Comparison of ENCODE assay signal across 8 cellular contexts in the genomic region with DNA sequence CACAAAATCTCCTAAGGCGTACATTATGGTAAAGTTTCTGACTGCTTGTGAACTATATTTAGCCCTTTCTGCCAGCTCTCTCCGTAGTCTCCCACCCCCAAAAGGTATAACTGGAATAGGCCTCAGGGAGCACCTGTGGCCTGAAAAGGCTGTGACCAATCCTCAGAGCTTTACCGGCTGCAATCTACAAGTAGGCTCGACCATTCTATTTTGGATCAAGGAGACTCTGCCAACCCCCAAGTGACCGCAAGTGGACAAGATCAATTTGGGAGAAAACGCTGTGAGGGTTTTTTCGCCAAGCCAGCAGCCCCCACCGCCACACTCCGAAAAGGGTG. TPM values are rescaled to one million over a fixed set of nuclear protein-coding genes. Genes with fewer than 3 reads are reported as not detected.
DNase-seq lines count a peak whose midpoint lies in the region; ATAC-seq and TF ChIP-seq lines count a peak whose summit lies in the region.

No MANE protein-coding gene starts in this region.

- no peak for TF ChIP-seq CTCF in breast epithelium (IDR thresholded peaks at IDR 0.05)
- TF ChIP-seq CTCF in lung (IDR thresholded peaks at IDR 0.05; ENCODE audit: control extremely low read depth, extremely low read depth): no peak

- intact Hi-C loops in breast epithelium (cut with DNase I; ENCODE audit: low total_unique reads): no loop called here
- intact Hi-C loops in aorta (cut with DNase I): loop anchor here (5.0 kb wide), 3 partner anchors 40 to 80 kb away; a partner anchor contains a TSS

- no peak for TF ChIP-seq POLR2A in breast epithelium (IDR thresholded peaks at IDR 0.05)

- no peaks in the 10 kb centered on the region for H3K36me3 ChIP-seq in HUES6 (ENCODE audit: control insufficient read depth, insufficient read depth, low read length)
- no peaks in the 10 kb centered on the region for H3K36me3 ChIP-seq in breast epithelium
- no peaks in the 10 kb centered on the region for H3K36me3 ChIP-seq in lung (ENCODE audit: control insufficient read depth in 2 of 2, insufficient read depth in 2 of 2, low read length in 2 of 2)
- H3K36me3 ChIP-seq in aorta (ENCODE audit: control insufficient read depth in 1 of 2, insufficient read depth in 2 of 2, low read length in 1 of 2): no peaks in the 10 kb centered on the region

- H3K4me3 ChIP-seq in HUES6 (ENCODE audit: low read depth, low read length): peak overlapping the region; percentile 88
- peak overlapping the region; percentile 89 to 93 (median 93) for H3K4me3 ChIP-seq in breast epithelium
- H3K4me3 ChIP-seq in lung: peak overlapping the region; percentile 95
- H3K4me3 ChIP-seq in aorta (ENCODE audit: low read length in 2 of 2): peak overlapping the region; percentile 38 to 93

- peaks cover 31% of the 10 kb centered on the region for H3K4me1 ChIP-seq in HUES6 (ENCODE audit: control insufficient read depth, insufficient read depth, low read length)
- peaks cover 0 to 13% of the 10 kb centered on the region in 2 donors for H3K4me1 ChIP-seq in breast epithelium
- peaks cover 11 to 35% of the 10 kb centered on the region in 2 donors for H3K4me1 ChIP-seq in lung (ENCODE audit: control insufficient read depth in 2 of 2, insufficient read depth in 2 of 2, low read length in 2 of 2)
- H3K4me1 ChIP-seq in aorta (ENCODE audit: control insufficient read depth in 1 of 2, insufficient read depth in 2 of 2, low read length in 2 of 2): no peaks in the 10 kb centered on the region

- H3K9me3 ChIP-seq in HUES6 (ENCODE audit: control insufficient read depth, insufficient read depth, low read depth, low read length): no peaks in the 10 kb centered on the region
- no peaks in the 10 kb centered on the region for H3K9me3 ChIP-seq in breast epithelium
- H3K9me3 ChIP-seq in lung (ENCODE audit: control insufficient read depth in 2 of 2, insufficient read depth in 1 of 2, low read length in 1 of 2): no peaks in the 10 kb centered on the region
- H3K9me3 ChIP-seq in aorta (ENCODE audit: control insufficient read depth, low read length): no peaks in the 10 kb centered on the region

- in situ Hi-C loops in ACHN (cut with HindIII; ENCODE audit: low pct_ligation_motif_present, low pct_unique_long_range_greater_than_20kb, low sequenced_read_pairs): no loop called here

- peak overlapping the region; percentile 86 for H3K9ac ChIP-seq in HUES6 (ENCODE audit: low read length)

- DNase-seq in ACHN: peak; percentile 33
- no peak for DNase-seq in breast epithelium (ENCODE audit: low spot score in 2 of 2)
- DNase-seq in lung (ENCODE audit: low spot score): no peak
- no peak for DNase-seq in aorta
- no peak for DNase-seq in ecto neural progenitor cell (ENCODE audit: low spot score)

- ATAC-seq in lung (ENCODE audit: insufficient read depth, low FRiP score) (no peak), aorta (ENCODE audit: low FRiP score) (no peak), GM21723 (IDR thresholded peaks at IDR 0.05; ENCODE audit: unreplicated experiment) (no peak), HG02759 (IDR thresholded peaks at IDR 0.05; ENCODE audit: unreplicated experiment) (no peak)

- WGBS in lung, 2 donors: 2 to 4% methylated on average over 9 of the region's 9 CpGs
- 2 to 3% methylated on average over 9 of the region's 9 CpGs for WGBS in aorta, 2 donors

- H3K27me3 ChIP-seq in HUES6 (ENCODE audit: control insufficient read depth, insufficient read depth, low read length) (no peaks in the 10 kb centered on the region), breast epithelium (no peaks in the 10 kb centered on the region), lung (ENCODE audit: control insufficient read depth, insufficient read depth) (no peaks in the 10 kb centered on the region), aorta (ENCODE audit: control insufficient read depth in 1 of 2, insufficient read depth in 2 of 2, low read length in 1 of 2) (no peaks in the 10 kb centered on the region)

- H3K27ac ChIP-seq in HUES6 (ENCODE audit: low read depth, low read length) (no peak overlapping the region), breast epithelium (peak overlapping the region; percentile 93 to 94), lung (ENCODE audit: low read depth in 1 of 2, low read length in 1 of 2) (peak overlapping the region; percentile 95 to 99), aorta (ENCODE audit: low read depth in 1 of 2, low read length in 2 of 2) (no peak overlapping the region)

RNA-seq across cellular contexts. Expression of a gene that starts 1.2 kb away (rescaled TPM):
- 10 to 100 TPM; 21.6 to 31.9 (median 26.7) TPM for total RNA-seq in breast epithelium
- 10 to 100 TPM; 23.3 to 23.4 TPM for total RNA-seq in lung
- polyA plus RNA-seq in lung: 10 to 100 TPM in 1 of 2 donors, 1 to 10 TPM in 1; 7.1 to 15.3 TPM
- total RNA-seq in aorta: 10 to 100 TPM; 17.1 to 21.8 TPM
- 1 to 10 TPM; 8.5 to 9.5 TPM for polyA plus RNA-seq in aorta

RNA-seq across cellular contexts. Expression of a gene that starts 32.0 kb away (rescaled TPM):
- 10 to 100 TPM; 43.0 to 76.0 (median 56.3) TPM for total RNA-seq in breast epithelium
- 10 to 100 TPM; 56.9 to 79.2 TPM for total RNA-seq in lung
- 10 to 100 TPM; 22.0 to 31.6 TPM for polyA plus RNA-seq in lung
- total RNA-seq in aorta: 10 to 100 TPM; 19.3 to 40.3 TPM
- polyA plus RNA-seq in aorta: 10 to 100 TPM; 21.0 to 47.1 TPM

Comparison
In these comparisons a context has a peak if more than half of its experiments do, and no peak if none do; other contexts are left out.
1. H3K27ac ChIP-seq: peak in breast epithelium (2 of 2) and lung (2 of 2); none in HUES6 (single experiment) and aorta (0 of 2).
2. Peak in every context shown above with its lines, with median percentiles within 50 percentile points of each other: H3K4me3 ChIP-seq.